In genomic region chr11:130400793-130401483, GRCh38 we compare ENCODE assay signal across 13 cellular contexts. TPM values are rescaled to one million over a fixed set of nuclear protein-coding genes. Genes with fewer than 3 reads are reported as not detected.
DNase-seq lines count a peak whose midpoint lies in the region; ATAC-seq, FAIRE-seq and TF ChIP-seq lines count a peak whose summit lies in the region.
"Had no signal": no experiment of that assay in that cellular context is flagged by ENCODE, and none has a peak within 500 bp of the region (broad histone marks: within the 10 kb centered on the region; RNA-seq: fewer than 3 reads in every experiment).

No MANE protein-coding gene starts in this region.

- TF ChIP-seq CTCF in AG04450 (IDR thresholded peaks at IDR 0.05; ENCODE audit: low read depth, low read length) (no peak), choroid plexus epithelial cell (conservative IDR thresholded peaks at IDR 0.05; ENCODE audit: low read depth, low read length) (no peak), lower lobe of right lung (IDR thresholded peaks at IDR 0.05) (no peak)

- peaks cover 6 to 14% (median 9%) of the 10 kb centered on the region in 4 donors for H3K4me1 Mint-ChIP-seq in CD4-positive, alpha-beta memory T cell

- H3K4me3 ChIP-seq in AG04450 (ENCODE audit: low read depth, low read length) (no peak overlapping the region), MG63 (no peak overlapping the region), choroid plexus epithelial cell (ENCODE audit: low read depth, low read length) (no peak overlapping the region), lower lobe of right lung (no peak overlapping the region)
- no peak overlapping the region for H3K4me3 ChIP-seq in CD4-positive, alpha-beta memory T cell (ENCODE audit: low read length in 2 of 2)
- H3K4me3 ChIP-seq: adrenal gland had no signal

- H3K4me3 Mint-ChIP-seq in CD4-positive, alpha-beta memory T cell, result peak overlapping the region in 2 of 8 donors; percentile 14 to 35
- H3K4me3 Mint-ChIP-seq: activated CD4-positive, alpha-beta T cell treated with anti-CD3 and anti-CD28 coated beads, Interleukin-2, amount 10 ng/mL, durations not matched to agents 24 days and 14 days; natural killer cell had no signal

- ATAC-seq in lower lobe of right lung (no peak), HG03432 (IDR thresholded peaks at IDR 0.05; ENCODE audit: unreplicated experiment) (no peak)

- peaks cover 4% of the 10 kb centered on the region for H3K27me3 ChIP-seq in AG04450 (ENCODE audit: control insufficient read depth, insufficient read depth, low read length)
- no peaks in the 10 kb centered on the region for H3K27me3 ChIP-seq in MG63
- H3K27me3 ChIP-seq in lower lobe of right lung (ENCODE audit: low read depth), result no peaks in the 10 kb centered on the region
- H3K27me3 ChIP-seq in CD4-positive, alpha-beta memory T cell (ENCODE audit: insufficient read depth, low read length), result no peaks in the 10 kb centered on the region
- H3K27me3 ChIP-seq: adrenal gland had no signal

- H3K9me3 ChIP-seq in AG04450 (ENCODE audit: control insufficient read depth, insufficient read depth, low read length), result no peaks in the 10 kb centered on the region; the same call in 1 of the 2 replicates
- H3K9me3 ChIP-seq in MG63, result no peaks in the 10 kb centered on the region
- H3K9me3 ChIP-seq in lower lobe of right lung, result no peaks in the 10 kb centered on the region
- H3K9me3 ChIP-seq in CD4-positive, alpha-beta memory T cell (ENCODE audit: control insufficient read depth in 1 of 2, low read length in 2 of 2), result no peaks in the 10 kb centered on the region
- H3K9me3 ChIP-seq: adrenal gland had no signal

- no peaks in the 10 kb centered on the region for H3K36me3 Mint-ChIP-seq in CD4-positive, alpha-beta memory T cell
- H3K36me3 Mint-ChIP-seq: natural killer cell had no signal

- H3K27ac ChIP-seq in AG04450 (ENCODE audit: low read depth, low read length), result peak overlapping the region; percentile 91
- peak overlapping the region; percentile 43 for H3K27ac ChIP-seq in lower lobe of right lung
- no peak overlapping the region for H3K27ac ChIP-seq in CD4-positive, alpha-beta memory T cell (ENCODE audit: low read depth, low read length)

- POLR2A ChIA-PET in AG04450 (lab: Yijun Ruan, JAX), result interaction anchor here (0.9 kb wide), 1 partner anchor 11 kb away, joined by 4 read pairs; no protein-coding TSS in a partner anchor
- POLR2A ChIA-PET in CD4-positive, alpha-beta memory T cell (lab: Charles Lee; ENCODE audit: partially characterized antibody), result no interaction called here

- DNase-seq in AG04450 (ENCODE audit: low read depth, low spot score) (peak; percentile 61), MG63 (peak; percentile 63), choroid plexus epithelial cell (ENCODE audit: low read depth) (peak; percentile 84), lower lobe of right lung (no peak), HTR-8/SVneo (ENCODE audit: insufficient read length, low spot score) (no peak), NCI-H69 (lab: John Stamatoyannopoulos, UW) (no peak)
- no peak for DNase-seq in CD4-positive, alpha-beta memory T cell
- DNase-seq: activated CD4-positive, alpha-beta T cell treated with anti-CD3 and anti-CD28 coated beads, Interleukin-2, amount 10 ng/mL, durations not matched to agents 24 days and 14 days; natural killer cell; NCI-H187 treated with DMSO at 0.1 percent for 48 hours had no signal

- H3K9me3 Mint-ChIP-seq in CD4-positive, alpha-beta memory T cell, result no peaks in the 10 kb centered on the region
- H3K9me3 Mint-ChIP-seq: activated CD4-positive, alpha-beta T cell treated with anti-CD3 and anti-CD28 coated beads, Interleukin-2, amount 10 ng/mL, durations not matched to agents 24 days and 14 days; natural killer cell had no signal

- H3K4me1 ChIP-seq in lower lobe of right lung, result peaks cover 23% of the 10 kb centered on the region
- peaks cover 3% of the 10 kb centered on the region for H3K4me1 ChIP-seq in CD4-positive, alpha-beta memory T cell (ENCODE audit: insufficient read depth, low read length)
- H3K4me1 ChIP-seq: adrenal gland had no signal

- CTCF ChIA-PET in AG04450 (lab: Charles Lee), result interaction anchor here (0.7 kb wide), 1 partner anchor 11 kb away, joined by 4 read pairs; no protein-coding TSS in a partner anchor
- CTCF ChIA-PET in CD4-positive, alpha-beta memory T cell (lab: Charles Lee; ENCODE audit: partially characterized antibody), result interaction anchor here (1.2 kb wide), 1 partner anchor 13 kb away, joined by 3 read pairs; no protein-coding TSS in a partner anchor

- peak overlapping the region in 1 of 7 donors; percentile 3 for H3K27ac Mint-ChIP-seq in CD4-positive, alpha-beta memory T cell

- peaks cover 10 to 14% of the 10 kb centered on the region in 2 donors for H3K27me3 Mint-ChIP-seq in CD4-positive, alpha-beta memory T cell

- FAIRE-seq in HTR-8/SVneo (lab: Jason Lieb, UNC), result no peak
- FAIRE-seq: urothelium cell line had no signal

- H3K36me3 ChIP-seq in MG63 (no peaks in the 10 kb centered on the region), lower lobe of right lung (no peaks in the 10 kb centered on the region)
- H3K36me3 ChIP-seq in CD4-positive, alpha-beta memory T cell (ENCODE audit: insufficient read depth, low read length), result no peaks in the 10 kb centered on the region
- H3K36me3 ChIP-seq: adrenal gland had no signal

- intact Hi-C loops in lower lobe of right lung (cut with DNase I), result no loop called here
- intact Hi-C loops in CD4-positive, alpha-beta memory T cell (cut with micrococcal nuclease), result no loop called here

RNA-seq across cellular contexts. Expression of gene ADAMTS8, which starts 27.5 kb away (rescaled TPM):
- polyA plus RNA-seq in AG04450 (2011; rRNA removed), result 17.6 and 19.8 TPM in 2 replicates
- polyA minus RNA-seq in AG04450 (2011; rRNA and poly(A)+ RNA removed), result 9.3 and 14.1 TPM in 2 replicates
- total RNA-seq in MG63 (2014; rRNA removed; shearing (Covaris generic); ENCODE audit: low replicate concordance), result 2.6 and 3.5 TPM in 2 replicates
- 23.0 TPM for total RNA-seq in lower lobe of right lung
- total RNA-seq in CD4-positive, alpha-beta memory T cell, result not detected
- not detected for polyA plus RNA-seq in CD4-positive, alpha-beta memory T cell
- total RNA-seq: activated CD4-positive, alpha-beta T cell treated with anti-CD3 and anti-CD28 coated beads, Interleukin-2, amount 10 ng/mL, durations not matched to agents 24 days and 14 days; natural killer cell had no signal

RNA-seq across cellular contexts. Expression of gene ADAMTS15, which starts 47.5 kb away (rescaled TPM):
- polyA plus RNA-seq in AG04450 (2011; rRNA removed), result 4.7 and 5.8 TPM in 2 replicates
- polyA minus RNA-seq in AG04450 (2011; rRNA and poly(A)+ RNA removed), result 9.7 and 10.4 TPM in 2 replicates
- total RNA-seq in MG63 (2014; rRNA removed; shearing (Covaris generic); ENCODE audit: low replicate concordance), result 1.2 and 2.1 TPM in 2 replicates
- total RNA-seq in lower lobe of right lung, result 8.4 TPM
- not detected for total RNA-seq in CD4-positive, alpha-beta memory T cell
- polyA plus RNA-seq in CD4-positive, alpha-beta memory T cell, result not detected

Comparison
In these comparisons a context has a peak if more than half of its experiments do, and no peak if none do; other contexts are left out.
1. DNase-seq: peak in AG04450 (single experiment), MG63 (single experiment) and choroid plexus epithelial cell (single experiment); none in lower lobe of right lung (single experiment), HTR-8/SVneo (single experiment), NCI-H69 (single experiment) and CD4-positive, alpha-beta memory T cell (0 of 5).